22 cellular contexts compared by ENCODE assay signal in the genomic region with DNA sequence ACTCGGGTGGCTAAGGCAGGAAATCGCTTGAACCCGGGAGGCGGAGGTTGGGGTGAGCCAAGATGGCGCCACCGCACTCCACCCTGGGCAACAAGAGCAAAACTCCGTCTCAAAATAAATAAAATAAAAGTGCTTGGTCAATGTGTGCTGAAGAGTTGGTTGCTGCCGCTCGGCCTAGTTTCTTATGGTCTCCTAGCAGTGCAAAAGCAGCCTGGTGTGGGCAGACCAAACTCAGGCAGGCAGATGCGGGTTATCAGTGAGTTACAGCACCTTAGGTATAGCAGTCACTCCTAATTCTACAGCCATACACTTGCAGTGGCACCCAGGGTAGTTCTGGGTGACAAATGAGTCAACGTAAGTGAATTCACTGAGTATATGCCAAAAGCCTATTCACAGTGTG. TPM values are rescaled to one million over a fixed set of nuclear protein-coding genes. Genes with fewer than 3 reads are reported as not detected.
DNase-seq lines count a peak whose midpoint lies in the region; ATAC-seq, FAIRE-seq and TF ChIP-seq lines count a peak whose summit lies in the region.
"Had no signal": no experiment of that assay in that cellular context is flagged by ENCODE, and none has a peak within 500 bp of the region (broad histone marks: within the 10 kb centered on the region; RNA-seq: fewer than 3 reads in every experiment).

No MANE protein-coding gene starts in this region.

- H3K36me3 ChIP-seq in K562 (ENCODE audit: control insufficient read depth, insufficient read depth, low read length): peaks cover 71% of the 10 kb centered on the region
- H3K36me3 ChIP-seq in thoracic aorta: peaks cover 17% of the 10 kb centered on the region
- peaks cover 66% of the 10 kb centered on the region for H3K36me3 ChIP-seq in BE2C

- TF ChIP-seq CTCF in RWPE1 (conservative IDR thresholded peaks at IDR 0.05; ENCODE audit: low read depth) (no peak), K562 (IDR thresholded peaks at IDR 0.05 in 2 of 3, conservative IDR thresholded peaks at IDR 0.05 in 1 of 3; ENCODE audit: insufficient read depth in 2 of 3, low read depth in 1 of 3, low read length in 3 of 3) (no peak), thoracic aorta (IDR thresholded peaks at IDR 0.05) (no peak), BE2C (IDR thresholded peaks at IDR 0.05; ENCODE audit: low read depth, low read length) (no peak)

- no peaks in the 10 kb centered on the region for H3K27me3 Mint-ChIP-seq in activated T-helper 1 cell treated with anti-CD3 and anti-CD28 coated beads, Interleukin-12 subunit alpha, Interleukin-12 subunit beta, Interleukin-2, Interleukin-4 antibody, amounts not matched to agents 30 ng/mL and 10 ng/mL and 1 ng/mL, durations not matched to agents 14 hours and 24 hours and 36 hours (ENCODE audit: insufficient read depth)
- H3K27me3 Mint-ChIP-seq: CD4-positive, alpha-beta T cell had no signal

- no TSS peak for BruUV-seq in K562 (replicated peaks; lab: Mats Ljungman, UMichigan)

- H3K79me2 ChIP-seq in K562 (ENCODE audit: control insufficient read depth, insufficient read depth, low read length): peaks cover 51% of the 10 kb centered on the region

- TF ChIP-seq EP300 in K562 (IDR thresholded peaks at IDR 0.05; ENCODE audit: low read length): no peak

- no peaks in the 10 kb centered on the region for H3K9me3 Mint-ChIP-seq in activated T-helper 1 cell treated with anti-CD3 and anti-CD28 coated beads, Interleukin-12 subunit alpha, Interleukin-12 subunit beta, Interleukin-2, Interleukin-4 antibody, amounts not matched to agents 30 ng/mL and 10 ng/mL and 1 ng/mL, durations not matched to agents 14 hours and 24 hours and 36 hours
- H3K9me3 Mint-ChIP-seq: CD4-positive, alpha-beta T cell; GM23338 had no signal

- peak overlapping the region; percentile 46 for H3K27ac ChIP-seq in RWPE1
- no peak overlapping the region for H3K27ac ChIP-seq in K562 (ENCODE audit: extremely low read depth, low read depth, low read length)
- peak overlapping the region; percentile 89 to 96 for H3K27ac ChIP-seq in thoracic aorta
- H3K27ac ChIP-seq: BLaER1, HL-60, PC-9 had no signal

- H3K9me1 ChIP-seq in K562 (ENCODE audit: control insufficient read depth, insufficient read depth, low read length): peaks cover 2% of the 10 kb centered on the region

- POLR2A ChIA-PET in RWPE1 (lab: Yijun Ruan, JAX; ENCODE audit: low non-redundant PET): no interaction called here
- POLR2A ChIA-PET in K562 (lab: Yijun Ruan, JAX): interaction anchor here (0.9 kb wide), 1 partner anchor 11 kb away, joined by 3 read pairs; no protein-coding TSS in a partner anchor

- no peak for DNase-seq in RWPE1 (ENCODE audit: low spot score)
- DNase-seq in K562 (ENCODE audit: extremely low read depth in 1 of 4, low spot score in 3 of 4): no peak
- peak; percentile 51 for DNase-seq in posterior vena cava (ENCODE audit: low spot score)
- DNase-seq in thoracic aorta (ENCODE audit: low spot score): no peak
- DNase-seq in activated T-helper 1 cell treated with anti-CD3 and anti-CD28 coated beads, Interleukin-12 subunit alpha, Interleukin-12 subunit beta, Interleukin-2, Interleukin-4 antibody, amounts not matched to agents 30 ng/mL and 10 ng/mL and 1 ng/mL, durations not matched to agents 14 hours and 24 hours and 36 hours (ENCODE audit: low spot score): no peak
- no peak for DNase-seq in BE2C
- DNase-seq: CD4-positive, alpha-beta T cell; COR-L47; DMS79; HCEC 1CT; KG1; NCI-H1092 treated with DMSO at 0.1 percent for 48 hours; NCI-H146; NCI-H2029 treated with DMSO at 0.1 percent for 48 hours; NCI-H226; NCI-H510A treated with DMSO at 0.1 percent for 48 hours; NCI-H748 treated with DMSO at 0.1 percent for 48 hours; PC-9 had no signal

- peaks cover 15% of the 10 kb centered on the region for H4K20me1 ChIP-seq in K562 (replicated peaks; ENCODE audit: control insufficient read depth, insufficient read depth, low read length)

- H3K4me3 ChIP-seq in K562 (no peak overlapping the region), thoracic aorta (no peak overlapping the region), BE2C (ENCODE audit: low read depth, low read length) (no peak overlapping the region)
- H3K4me3 ChIP-seq: BLaER1, GM23338, PC-9 had no signal

- H3K4me2 ChIP-seq in K562 (ENCODE audit: insufficient read depth, low read length): no peak overlapping the region
- H3K4me2 ChIP-seq: BLaER1, GM23338, PC-9 had no signal

- peaks cover 37% of the 10 kb centered on the region for H3K36me3 Mint-ChIP-seq in activated T-helper 1 cell treated with anti-CD3 and anti-CD28 coated beads, Interleukin-12 subunit alpha, Interleukin-12 subunit beta, Interleukin-2, Interleukin-4 antibody, amounts not matched to agents 30 ng/mL and 10 ng/mL and 1 ng/mL, durations not matched to agents 14 hours and 24 hours and 36 hours (ENCODE audit: low read depth)

- no peaks in the 10 kb centered on the region for H3K27me3 ChIP-seq in K562 (ENCODE audit: control insufficient read depth in 2 of 2, insufficient read depth in 2 of 2, low read length in 2 of 2)
- H3K27me3 ChIP-seq in thoracic aorta (replicated peaks; ENCODE audit: insufficient read depth): no peaks in the 10 kb centered on the region
- no peaks in the 10 kb centered on the region for H3K27me3 ChIP-seq in BE2C
- H3K27me3 ChIP-seq: BLaER1 had no signal

- TF ChIP-seq RAD21 in K562 (CRISPR knock-in tag; conservative IDR thresholded peaks at IDR 0.05 in 1 of 2, IDR thresholded peaks at IDR 0.05 in 1 of 2): no peak

- intact Hi-C loops in K562 (cut with micrococcal nuclease) (no loop called here), posterior vena cava (cut with DNase I) (no loop called here)
- intact Hi-C loops in activated T-helper 1 cell treated with anti-CD3 and anti-CD28 coated beads, Interleukin-12 subunit alpha, Interleukin-12 subunit beta, Interleukin-2, Interleukin-4 antibody, amounts not matched to agents 30 ng/mL and 10 ng/mL and 1 ng/mL, durations not matched to agents 14 hours and 24 hours and 36 hours (cut with micrococcal nuclease): no loop called here

- no peak overlapping the region for H3K9ac ChIP-seq in K562 (ENCODE audit: insufficient read depth in 1 of 2, low read depth in 2 of 2, low read length in 2 of 2)
- H3K9ac ChIP-seq: BLaER1 had no signal

- CTCF ChIA-PET in RWPE1 (lab: Yijun Ruan, JAX) (no interaction called here), K562 (lab: Yijun Ruan, JAX; ENCODE audit: low intra/inter-chr PET ratio) (no interaction called here)

- in situ Hi-C loops in K562 (cut with MboI): no loop called here

- H3K9me3 ChIP-seq in K562 (replicated peaks; ENCODE audit: control insufficient read depth, insufficient read depth, low read depth, low read length): no peaks in the 10 kb centered on the region
- no peaks in the 10 kb centered on the region for H3K9me3 ChIP-seq in thoracic aorta
- H3K9me3 ChIP-seq in BE2C: no peaks in the 10 kb centered on the region
- H3K9me3 ChIP-seq: BLaER1 had no signal

- FAIRE-seq in K562 (lab: Jason Lieb, UNC): no peak

- peaks cover 34% of the 10 kb centered on the region for H3K4me1 Mint-ChIP-seq in activated T-helper 1 cell treated with anti-CD3 and anti-CD28 coated beads, Interleukin-12 subunit alpha, Interleukin-12 subunit beta, Interleukin-2, Interleukin-4 antibody, amounts not matched to agents 30 ng/mL and 10 ng/mL and 1 ng/mL, durations not matched to agents 14 hours and 24 hours and 36 hours (ENCODE audit: low read depth)

- no peak overlapping the region for H2AFZ ChIP-seq in K562 (ENCODE audit: low read depth, low read length)
- H2AFZ ChIP-seq: GM23338, PC-9 had no signal

- 94% methylated on average over 11 of the region's 11 CpGs for WGBS in K562 (ENCODE audit: insufficient coverage, low coverage, missing lambda C conversion rate)

- no peak overlapping the region for H3K4me3 Mint-ChIP-seq in activated T-helper 1 cell treated with anti-CD3 and anti-CD28 coated beads, Interleukin-12 subunit alpha, Interleukin-12 subunit beta, Interleukin-2, Interleukin-4 antibody, amounts not matched to agents 30 ng/mL and 10 ng/mL and 1 ng/mL, durations not matched to agents 14 hours and 24 hours and 36 hours
- H3K4me3 Mint-ChIP-seq: GM23338 had no signal

- no peak overlapping the region for H3K27ac Mint-ChIP-seq in activated T-helper 1 cell treated with anti-CD3 and anti-CD28 coated beads, Interleukin-12 subunit alpha, Interleukin-12 subunit beta, Interleukin-2, Interleukin-4 antibody, amounts not matched to agents 30 ng/mL and 10 ng/mL and 1 ng/mL, durations not matched to agents 14 hours and 24 hours and 36 hours
- H3K27ac Mint-ChIP-seq: CD4-positive, alpha-beta T cell; GM23338 had no signal

- H3K4me1 ChIP-seq in K562 (replicated peaks in 1 of 2; ENCODE audit: control insufficient read depth in 2 of 2, insufficient read depth in 2 of 2, low read length in 2 of 2) (peaks cover 10 to 14% of the 10 kb centered on the region in 2 experiments), thoracic aorta (ENCODE audit: control insufficient read depth in 1 of 2, low read depth in 2 of 2) (peaks cover 24 to 66% of the 10 kb centered on the region in 2 donors), BE2C (no peaks in the 10 kb centered on the region)

- ATAC-seq in K562 (no peak), thoracic aorta (ENCODE audit: insufficient number of reproducible peaks, low FRiP score, low read depth) (no peak), GM19351 (IDR thresholded peaks at IDR 0.05; ENCODE audit: unreplicated experiment) (no peak)
- ATAC-seq: GM23338 had no signal

- TF ChIP-seq POLR2A in K562 (conservative IDR thresholded peaks at IDR 0.05): 0 out of 2 replicates have a peak, but pooled peaks have one; percentile 18

RNA-seq across cellular contexts. Expression of gene HSPB1, which starts 22.6 kb away (rescaled TPM):
- 7.2 and 18.6 TPM in 2 replicates for total RNA-seq in K562 (2011; cell fraction: chromatin; rRNA removed; ENCODE audit: low replicate concordance)
- total RNA-seq in K562 (2011; cell fraction: nucleolus; rRNA removed): 37.0 and 39.4 TPM in 2 replicates
- 25.3 and 28.7 TPM in 2 replicates for total RNA-seq in K562 (2011; cell fraction: nucleoplasm; rRNA removed)
- total RNA-seq in K562 (2014; rRNA removed) (138 and 216 TPM in 2 replicates), K562 (2014; rRNA removed; fragmentation: Illumina TruSeq; extraction: Trizol) (16.0 and 27.1 TPM in 2 replicates), K562 (2015; rRNA removed; fragmentation: Illumina TruSeq; extraction: Trizol) (180 TPM in 2 replicates), K562 (2021) (522 and 565 TPM in 2 replicates), posterior vena cava (1,000 to 10,000 TPM; 2,473 to 2,747 TPM), thoracic aorta (1,000 to 10,000 TPM; 1,835 to 2,623 TPM)
- polyA plus RNA-seq in K562 (2011; rRNA removed) (44.8 and 88.9 TPM in 2 replicates), K562 (2014; fragmentation: Illumina TruSeq; extraction: Trizol) (258 and 607 TPM in 2 replicates), K562 (2014; fragmentation: Nextera tagmentation; extraction: Ambion mirVana) (100 to 1,000 TPM in 1 of 2 experiments, 10 to 100 TPM in 1; 97.3 to 128 TPM), K562 (2014; rRNA removed) (283 and 298 TPM in 2 replicates)
- 114 and 636 TPM in 2 replicates for polyA plus RNA-seq in K562 (2011; cell fraction: cytosol; rRNA removed)
- 55.5 and 127 TPM in 2 replicates for polyA plus RNA-seq in K562 (2011; cell fraction: nucleus; rRNA removed)
- 343 and 551 TPM in 2 replicates for polyA plus RNA-seq in K562 (2012)
- 7.3 and 10.1 TPM in 2 replicates for polyA minus RNA-seq in K562 (2011; rRNA and poly(A)+ RNA removed)
- polyA minus RNA-seq in K562 (2011; cell fraction: cytosol; rRNA and poly(A)+ RNA removed): 107 and 110 TPM in 2 replicates
- 19.9 and 22.8 TPM in 2 replicates for polyA minus RNA-seq in K562 (2011; cell fraction: nucleus; rRNA and poly(A)+ RNA removed)
- total RNA-seq in activated T-helper 1 cell treated with anti-CD3 and anti-CD28 coated beads, Interleukin-12 subunit alpha, Interleukin-12 subunit beta, Interleukin-2, Interleukin-4 antibody, amounts not matched to agents 30 ng/mL and 10 ng/mL and 1 ng/mL, durations not matched to agents 14 hours and 24 hours and 36 hours: 78.4 and 87.2 TPM in 2 replicates
- 659 TPM for polyA plus RNA-seq in BE2C (2012; ENCODE audit: insufficient read depth, insufficient read length, low read depth)

RNA-seq across cellular contexts. Expression of gene YWHAG, which starts 33.7 kb away (rescaled TPM):
- 60.5 and 71.2 TPM in 2 replicates for total RNA-seq in K562 (2011; cell fraction: chromatin; rRNA removed; ENCODE audit: low replicate concordance)
- 39.9 and 41.7 TPM in 2 replicates for total RNA-seq in K562 (2011; cell fraction: nucleolus; rRNA removed)
- total RNA-seq in K562 (2011; cell fraction: nucleoplasm; rRNA removed): 59.5 and 77.9 TPM in 2 replicates
- total RNA-seq in K562 (2014; rRNA removed) (50.3 and 53.2 TPM in 2 replicates), K562 (2014; rRNA removed; fragmentation: Illumina TruSeq; extraction: Trizol) (144 and 155 TPM in 2 replicates), K562 (2015; rRNA removed; fragmentation: Illumina TruSeq; extraction: Trizol) (135 and 136 TPM in 2 replicates), K562 (2021) (238 and 246 TPM in 2 replicates), posterior vena cava (100 to 1,000 TPM; 114 to 134 TPM), thoracic aorta (100 to 1,000 TPM in 1 of 2 donors, 10 to 100 TPM in 1; 63.2 to 129 TPM)
- polyA plus RNA-seq in K562 (2011; rRNA removed) (67.6 and 94.5 TPM in 2 replicates), K562 (2014; fragmentation: Illumina TruSeq; extraction: Trizol) (200 and 204 TPM in 2 replicates), K562 (2014; fragmentation: Nextera tagmentation; extraction: Ambion mirVana) (10 to 100 TPM; 30.4 to 37.6 TPM), K562 (2014; rRNA removed) (74.9 and 83.6 TPM in 2 replicates)
- 43.4 and 52.2 TPM in 2 replicates for polyA plus RNA-seq in K562 (2011; cell fraction: cytosol; rRNA removed)
- 30.1 and 40.2 TPM in 2 replicates for polyA plus RNA-seq in K562 (2011; cell fraction: nucleus; rRNA removed)
- polyA plus RNA-seq in K562 (2012): 142 and 212 TPM in 2 replicates
- 142 and 187 TPM in 2 replicates for polyA minus RNA-seq in K562 (2011; rRNA and poly(A)+ RNA removed)
- polyA minus RNA-seq in K562 (2011; cell fraction: cytosol; rRNA and poly(A)+ RNA removed): 110 and 154 TPM in 2 replicates
- 23.0 and 31.1 TPM in 2 replicates for polyA minus RNA-seq in K562 (2011; cell fraction: nucleus; rRNA and poly(A)+ RNA removed)
- total RNA-seq in activated T-helper 1 cell treated with anti-CD3 and anti-CD28 coated beads, Interleukin-12 subunit alpha, Interleukin-12 subunit beta, Interleukin-2, Interleukin-4 antibody, amounts not matched to agents 30 ng/mL and 10 ng/mL and 1 ng/mL, durations not matched to agents 14 hours and 24 hours and 36 hours: 165 and 167 TPM in 2 replicates
- polyA plus RNA-seq in BE2C (2012; ENCODE audit: insufficient read depth, insufficient read length, low read depth): 288 TPM
